24 cellular contexts compared by ENCODE assay signal in the genomic region with DNA sequence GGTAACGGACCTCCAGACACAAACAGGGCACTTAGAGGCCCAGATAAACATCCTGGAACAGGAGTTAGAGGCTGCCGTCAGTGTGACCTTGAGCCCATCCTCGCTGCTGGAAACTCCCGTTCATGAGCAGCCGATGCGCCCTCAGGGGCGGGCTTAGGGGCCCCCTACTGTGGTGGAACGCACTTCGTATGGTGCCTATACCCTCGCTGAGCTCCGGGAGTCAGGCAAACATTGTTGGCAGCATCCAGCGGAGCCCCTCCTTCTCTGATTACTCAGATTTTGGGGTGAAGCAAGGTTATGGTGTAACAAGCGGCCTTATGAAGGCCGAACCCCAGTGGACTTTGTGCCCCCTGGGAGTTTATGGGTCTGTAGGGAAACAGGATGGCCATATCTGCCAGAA.
"Had no signal": no experiment of that assay in that cellular context is flagged by ENCODE, and none has a peak within 500 bp of the region (broad histone marks: within the 10 kb centered on the region; RNA-seq: fewer than 3 reads in every experiment).

No MANE protein-coding gene starts in this region.

- H3K36me3 ChIP-seq: colonic mucosa, esophagus squamous epithelium, gastrocnemius medialis, heart right ventricle, left lung, lower lobe of right lung had no signal

- H3K4me1 ChIP-seq: colonic mucosa, esophagus squamous epithelium, gastrocnemius medialis, heart right ventricle, left lung, lower lobe of right lung had no signal

- H3K27me3 Mint-ChIP-seq: dendritic cell treated with granulocyte-macrophage colony-stimulating factor and Interleukin-4, amounts not matched to agents 40 ng/mL and 50 ng/mL, for 4 days; effector memory CD8-positive, alpha-beta T cell had no signal

- H3K4me3 ChIP-seq: colonic mucosa, esophagus squamous epithelium, gastrocnemius medialis, heart right ventricle, left lung, lower lobe of right lung, mucosa of descending colon had no signal

- H3K27ac ChIP-seq: colonic mucosa, epithelial cell of prostate, esophagus squamous epithelium, gastrocnemius medialis, heart right ventricle, left lung, lower lobe of right lung had no signal

- H3K4me1 Mint-ChIP-seq: endodermal cell, mesothelial cell of epicardium had no signal

- ATAC-seq: effector memory CD8-positive, alpha-beta T cell; esophagus mucosa; gastrocnemius medialis; heart right ventricle; left cardiac atrium; left lung; left ventricle myocardium superior; lower lobe of right lung; mucosa of descending colon had no signal

- H3K27me3 ChIP-seq: colonic mucosa, esophagus squamous epithelium, gastrocnemius medialis, heart right ventricle, left lung had no signal

- DNase-seq: colonic mucosa; cortex of kidney; effector CD8-positive, alpha-beta T cell; effector memory CD8-positive, alpha-beta T cell; endodermal cell; erythroblast; esophagus squamous epithelium; foreskin fibroblast; foreskin melanocyte; gastrocnemius medialis; glutamatergic neuron; head of caudate nucleus; heart right ventricle; hippocampal formation; left cardiac atrium; left ventricle myocardium superior; lower lobe of right lung; mesenchymal stem cell; mucosa of descending colon had no signal

- H3K9me3 ChIP-seq: colonic mucosa, gastrocnemius medialis, lower lobe of right lung had no signal

- H3K27ac Mint-ChIP-seq: dendritic cell treated with granulocyte-macrophage colony-stimulating factor and Interleukin-4, amounts not matched to agents 40 ng/mL and 50 ng/mL, for 4 days; effector memory CD8-positive, alpha-beta T cell; endodermal cell; mesothelial cell of epicardium had no signal

- H3K4me3 Mint-ChIP-seq: dendritic cell treated with granulocyte-macrophage colony-stimulating factor and Interleukin-4, amounts not matched to agents 40 ng/mL and 50 ng/mL, for 4 days; effector memory CD8-positive, alpha-beta T cell; endodermal cell; mesothelial cell of epicardium had no signal
